Comparison of ENCODE assay signal across 16 cellular contexts in genomic region chr6:139594333-139594965, GRCh38.
"Had no signal": no experiment of that assay in that cellular context is flagged by ENCODE, and none has a peak within 500 bp of the region (broad histone marks: within the 10 kb centered on the region; RNA-seq: fewer than 3 reads in every experiment).

No MANE protein-coding gene starts in this region.

- H3K4me3 Mint-ChIP-seq: activated CD4-positive, alpha-beta T cell treated with anti-CD3 and anti-CD28 coated beads, Interleukin-2, amount 10 ng/mL, durations not matched to agents 7 days and 5 days; activated naive CD8-positive, alpha-beta T cell treated with anti-CD3 and anti-CD28 coated beads, Interleukin-2, amount 50 U/mL, for 24 hours; natural killer cell treated with Interleukin-12 subunit alpha and Interleukin-12 subunit beta and Interleukin-15 and Interleukin-18, amount 100 ng/mL, for 72 hours; stimulated activated effector memory CD8-positive, alpha-beta T cell treated with anti-CD3 and anti-CD28 coated beads, Interleukin-12 subunit alpha, Interleukin-12 subunit beta, amount 100 ng/mL, for 72 hours had no signal

- H3K9ac ChIP-seq: SK-N-SH had no signal

- H3K27ac ChIP-seq: ovary, skin epidermis, upper lobe of right lung had no signal

- DNase-seq: activated CD4-positive, alpha-beta T cell treated with anti-CD3 and anti-CD28 coated beads, Interleukin-2, amount 10 ng/mL, durations not matched to agents 7 days and 5 days; activated CD4-positive, CD25-positive, alpha-beta regulatory T cell; activated CD8-positive, alpha-beta memory T cell treated with anti-CD3 and anti-CD28 coated beads for 24 hours; activated naive CD4-positive, alpha-beta T cell treated with Interleukin-2 at 50 U/mL for 16 hours; activated naive CD8-positive, alpha-beta T cell treated with anti-CD3 and anti-CD28 coated beads, Interleukin-2, amount 50 U/mL, for 24 hours; caudate nucleus; effector memory CD4-positive, alpha-beta T cell; kidney; left ventricle myocardium superior; ovary; SK-N-SH; upper lobe of right lung had no signal

- H3K9me3 Mint-ChIP-seq: activated CD4-positive, alpha-beta T cell treated with anti-CD3 and anti-CD28 coated beads, Interleukin-2, amount 10 ng/mL, durations not matched to agents 7 days and 5 days; activated naive CD8-positive, alpha-beta T cell treated with anti-CD3 and anti-CD28 coated beads, Interleukin-2, amount 50 U/mL, for 24 hours; natural killer cell treated with Interleukin-12 subunit alpha and Interleukin-12 subunit beta and Interleukin-15 and Interleukin-18, amount 100 ng/mL, for 72 hours; stimulated activated effector memory CD8-positive, alpha-beta T cell treated with anti-CD3 and anti-CD28 coated beads, Interleukin-12 subunit alpha, Interleukin-12 subunit beta, amount 100 ng/mL, for 72 hours had no signal

- H3K4me1 Mint-ChIP-seq: activated CD4-positive, alpha-beta T cell treated with anti-CD3 and anti-CD28 coated beads, Interleukin-2, amount 10 ng/mL, durations not matched to agents 7 days and 5 days; activated naive CD8-positive, alpha-beta T cell treated with anti-CD3 and anti-CD28 coated beads, Interleukin-2, amount 50 U/mL, for 24 hours; stimulated activated effector memory CD8-positive, alpha-beta T cell treated with anti-CD3 and anti-CD28 coated beads, Interleukin-12 subunit alpha, Interleukin-12 subunit beta, amount 100 ng/mL, for 72 hours had no signal

- H3K27me3 ChIP-seq: ascending aorta, ovary, upper lobe of right lung had no signal

- H3K4me3 ChIP-seq: ascending aorta, ovary, skin epidermis, upper lobe of right lung had no signal

- FAIRE-seq: kidney had no signal

- H3K36me3 ChIP-seq: ascending aorta, ovary, upper lobe of right lung had no signal

- H3K36me3 Mint-ChIP-seq: natural killer cell treated with Interleukin-12 subunit alpha and Interleukin-12 subunit beta and Interleukin-15 and Interleukin-18, amount 100 ng/mL, for 72 hours; stimulated activated effector memory CD8-positive, alpha-beta T cell treated with anti-CD3 and anti-CD28 coated beads, Interleukin-12 subunit alpha, Interleukin-12 subunit beta, amount 100 ng/mL, for 72 hours had no signal

- ATAC-seq: activated naive CD8-positive, alpha-beta T cell treated with anti-CD3 and anti-CD28 coated beads, Interleukin-2, amount 50 U/mL, for 24 hours; left ventricle myocardium superior; natural killer cell treated with Interleukin-12 subunit alpha and Interleukin-12 subunit beta and Interleukin-15 and Interleukin-18, amount 100 ng/mL, for 72 hours; stimulated activated effector memory CD8-positive, alpha-beta T cell treated with anti-CD3 and anti-CD28 coated beads, Interleukin-12 subunit alpha, Interleukin-12 subunit beta, amount 100 ng/mL, for 72 hours; upper lobe of right lung had no signal

- H3K27ac Mint-ChIP-seq: activated CD4-positive, alpha-beta T cell treated with anti-CD3 and anti-CD28 coated beads, Interleukin-2, amount 10 ng/mL, durations not matched to agents 7 days and 5 days; activated naive CD8-positive, alpha-beta T cell treated with anti-CD3 and anti-CD28 coated beads, Interleukin-2, amount 50 U/mL, for 24 hours; natural killer cell treated with Interleukin-12 subunit alpha and Interleukin-12 subunit beta and Interleukin-15 and Interleukin-18, amount 100 ng/mL, for 72 hours; stimulated activated effector memory CD8-positive, alpha-beta T cell treated with anti-CD3 and anti-CD28 coated beads, Interleukin-12 subunit alpha, Interleukin-12 subunit beta, amount 100 ng/mL, for 72 hours had no signal

- H3K4me2 ChIP-seq: SK-N-SH had no signal

- H3K9me3 ChIP-seq: ascending aorta, ovary, SK-N-SH, upper lobe of right lung had no signal
